ENCODE assay signal across 12 cellular contexts in genomic region chr1:158003409-158003805, GRCh38. TPM values are rescaled to one million over a fixed set of nuclear protein-coding genes. Genes with fewer than 3 reads are reported as not detected.
DNase-seq lines count a peak whose midpoint lies in the region; ATAC-seq and TF ChIP-seq lines count a peak whose summit lies in the region.
"Had no signal": no experiment of that assay in that cellular context is flagged by ENCODE, and none has a peak within 500 bp of the region (broad histone marks: within the 10 kb centered on the region; RNA-seq: fewer than 3 reads in every experiment).

No MANE protein-coding gene starts in this region.

- peaks cover 0 to 100% (median 97%) of the 10 kb centered on the region in 4 donors for H3K4me1 ChIP-seq in sigmoid colon

- intact Hi-C loops in sigmoid colon (cut with DNase I) = no loop called here

- TF ChIP-seq CTCF in sigmoid colon (IDR thresholded peaks at IDR 0.05) = no peak

- no peaks in the 10 kb centered on the region for H3K27me3 ChIP-seq in sigmoid colon
- H3K27me3 ChIP-seq: BLaER1 had no signal

- H3K4me3 ChIP-seq in sigmoid colon = no peak overlapping the region
- H3K4me3 ChIP-seq: BLaER1 had no signal

- no peak for ATAC-seq in GM21619 (IDR thresholded peaks at IDR 0.05; ENCODE audit: unreplicated experiment)
- no peak for ATAC-seq in GM18519 (IDR thresholded peaks at IDR 0.05; ENCODE audit: low FRiP score, unreplicated experiment)
- ATAC-seq: activated CD4-positive, alpha-beta T cell treated with anti-CD3 and anti-CD28 coated beads for 36 hours had no signal

- H3K27ac ChIP-seq in sigmoid colon = peak overlapping the region; percentile 45 to 96 (median 80)
- H3K27ac ChIP-seq: BLaER1 had no signal

- H3K9me3 ChIP-seq in sigmoid colon = no peaks in the 10 kb centered on the region
- H3K9me3 ChIP-seq: BLaER1 had no signal

- TF ChIP-seq POLR2A in sigmoid colon (IDR thresholded peaks at IDR 0.05) = no peak

- DNase-seq in Daoy (ENCODE audit: low read depth) (peak; percentile 58), T1000 (lab: John Stamatoyannopoulos, UW) (peak; percentile 18), glomerular visceral epithelial cell (ENCODE audit: extremely low spot score) (peak; percentile 68), sigmoid colon (no peak), SKM-1 treated with dmso at 0.1 percent for 144 hours (lab: John Stamatoyannopoulos, UW; ENCODE audit: unreplicated experiment) (no peak), HUDEP-2 (lab: John Stamatoyannopoulos, UW; ENCODE audit: unreplicated experiment in 76 of 76) (no peak)
- DNase-seq: activated CD4-positive, alpha-beta T cell treated with anti-CD3 and anti-CD28 coated beads for 36 hours; NCI-H1048; stimulated activated CD4-positive, alpha-beta T cell treated with anti-CD3 and anti-CD28 coated beads, Interleukin-4, amount 100 ng/mL, for 24 hours had no signal

- H3K36me3 ChIP-seq in sigmoid colon = no peaks in the 10 kb centered on the region
- H3K36me3 ChIP-seq: BLaER1 had no signal

- TF ChIP-seq EP300 in sigmoid colon (IDR thresholded peaks at IDR 0.05) = no peak

- WGBS in sigmoid colon, 2 donors = 55 to 69% methylated on average over 5 of the region's 5 CpGs

RNA-seq across cellular contexts. Expression of gene KIRREL1, which starts 10.0 kb away (rescaled TPM):
- total RNA-seq in Daoy (2014; rRNA removed; shearing (Covaris generic)) = 42.6 and 46.0 TPM in 2 replicates
- total RNA-seq in sigmoid colon = 10 to 100 TPM; 29.0 to 57.0 (median 44.0) TPM
- polyA plus RNA-seq in sigmoid colon = 10 to 100 TPM in 1 of 3 donors, 1 to 10 TPM in 1, under 1 TPM in 1; 0.92 to 11.5 (median 1.8) TPM

Comparison
In these comparisons a context has a peak if more than half of its experiments do, and no peak if none do; other contexts are left out.
1. DNase-seq: peak in Daoy (single experiment), T1000 (single experiment) and glomerular visceral epithelial cell (single experiment); none in sigmoid colon (single experiment), SKM-1 treated with dmso at 0.1 percent for 144 hours (single experiment) and HUDEP-2 (0 of 76).